In the genomic region with DNA sequence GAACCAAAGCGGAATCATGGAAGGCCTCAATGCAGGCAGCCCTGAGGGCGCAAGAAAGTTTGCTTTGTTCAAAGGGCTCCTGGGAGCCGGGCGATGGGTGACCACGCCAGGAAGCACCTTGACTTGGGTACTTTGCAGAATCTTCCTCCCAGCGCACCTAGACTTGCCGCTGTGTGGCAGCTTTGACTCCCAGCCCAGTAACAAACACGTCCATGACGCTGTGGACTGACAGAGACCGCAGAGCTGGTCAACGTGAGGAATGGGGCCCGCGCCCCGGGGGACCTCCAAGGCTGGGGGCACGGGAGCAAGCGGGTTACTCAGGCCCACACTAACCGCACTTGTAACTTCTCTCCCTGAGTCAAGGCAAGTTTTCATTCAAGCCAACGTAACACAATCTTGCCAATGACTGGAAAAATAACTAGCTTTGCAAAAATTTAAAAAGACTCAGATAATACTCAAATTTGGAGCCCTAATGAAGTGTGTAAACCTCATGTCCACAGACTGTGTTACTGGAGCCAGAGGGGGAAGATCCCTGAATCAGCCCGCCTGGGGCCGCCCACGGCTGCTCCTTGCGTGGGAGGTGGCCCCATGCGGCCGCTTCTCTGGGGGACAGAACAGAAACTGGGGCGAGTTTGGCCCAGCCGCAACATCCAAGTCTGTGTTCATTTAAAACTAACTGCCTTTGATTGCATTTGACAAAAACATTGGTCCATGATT, we compare ENCODE assay signal across 16 cellular contexts.
"Had no signal": no experiment of that assay in that cellular context is flagged by ENCODE, and none has a peak within 500 bp of the region (broad histone marks: within the 10 kb centered on the region; RNA-seq: fewer than 3 reads in every experiment).

No MANE protein-coding gene starts in this region.

- H3K27ac ChIP-seq: breast epithelium, esophagus muscularis mucosa, foreskin keratinocyte, testis, upper lobe of right lung, WERI-Rb-1 had no signal

- H3K27ac Mint-ChIP-seq: activated naive CD8-positive, alpha-beta T cell; immature natural killer cell had no signal

- H3K36me3 Mint-ChIP-seq: activated naive CD8-positive, alpha-beta T cell; immature natural killer cell had no signal

- H3K4me3 ChIP-seq: breast epithelium, esophagus muscularis mucosa, testis, upper lobe of right lung had no signal

- H3K9me3 ChIP-seq: testis had no signal

- H3K4me1 ChIP-seq: breast epithelium, foreskin keratinocyte, testis, upper lobe of right lung had no signal

- ATAC-seq: foreskin keratinocyte; naive thymus-derived CD4-positive, alpha-beta T cell; T-cell; upper lobe of right lung had no signal

- H3K36me3 ChIP-seq: breast epithelium, esophagus muscularis mucosa, upper lobe of right lung, WERI-Rb-1 had no signal

- H3K27me3 Mint-ChIP-seq: activated naive CD8-positive, alpha-beta T cell; stimulated activated naive CD8-positive, alpha-beta T cell treated with anti-CD3 and anti-CD28 coated beads, Interleukin-15, Interleukin-2, amounts not matched to agents 100 ng/mL and 50 ng/mL, for 24 hours; T-cell had no signal

- DNase-seq: activated CD4-positive, alpha-beta T cell treated with anti-CD3 and anti-CD28 coated beads for 4 hours; activated gamma-delta T cell; anterior cingulate cortex; foreskin keratinocyte; immature natural killer cell; naive thymus-derived CD4-positive, alpha-beta T cell; stimulated activated CD4-positive, alpha-beta T cell treated with anti-CD3 and anti-CD28 coated beads, Interleukin-4, amount 100 ng/mL, for 1 hour; stimulated activated CD8-positive, alpha-beta memory T cell treated with anti-CD3 and anti-CD28 coated beads, Interleukin-4, amount 100 ng/mL, for 48 hours; testis; WERI-Rb-1 had no signal

- H3K27me3 ChIP-seq: foreskin keratinocyte, testis had no signal

- H3K4me3 Mint-ChIP-seq: activated naive CD8-positive, alpha-beta T cell; immature natural killer cell; naive thymus-derived CD4-positive, alpha-beta T cell; stimulated activated naive CD8-positive, alpha-beta T cell treated with anti-CD3 and anti-CD28 coated beads, Interleukin-15, Interleukin-2, amounts not matched to agents 100 ng/mL and 50 ng/mL, for 24 hours; T-cell had no signal
